1 cellular context compared by ENCODE assay signal in the genomic region with DNA sequence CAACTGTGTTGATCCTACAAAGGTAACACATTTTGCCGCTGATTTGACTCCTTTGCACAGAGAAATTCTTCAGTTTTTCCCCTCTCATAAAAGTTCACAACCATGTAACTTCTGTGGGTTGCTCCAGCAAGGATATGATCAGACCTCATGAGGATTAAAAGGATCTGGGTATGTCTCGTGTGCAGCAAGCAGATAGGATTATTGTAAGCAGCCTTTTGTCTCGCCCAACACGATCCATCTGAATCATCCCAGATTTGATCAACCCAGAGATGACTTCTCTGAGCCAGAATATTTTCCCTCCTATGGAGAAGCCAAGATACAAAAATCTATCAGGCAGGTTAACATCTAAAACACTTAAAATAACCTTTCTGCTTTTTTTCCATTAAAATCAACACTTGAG.
TF ChIP-seq lines count a peak whose summit lies in the region.

No MANE protein-coding gene starts in this region.

TF ChIP-seq in GM23338, 12 proteins besides CTCF, POLR2A, EP300 and RAD21 (continued from another document):
- TF ChIP-seq STAT1 (IDR thresholded peaks at IDR 0.05; ENCODE audit: unreplicated experiment): no peak
- TF ChIP-seq EZH2 (IDR thresholded peaks at IDR 0.05; ENCODE audit: low read depth, unreplicated experiment): no peak
